In genomic region chr17:8153957-8154607, GRCh38 we compare ENCODE assay signal across 8 cellular contexts. TPM values are rescaled to one million over a fixed set of nuclear protein-coding genes. Genes with fewer than 3 reads are reported as not detected.
A peak's percentile ranks its signal among the peaks of the same experiment; 100 is the strongest.
DNase-seq lines count a peak whose midpoint lies in the region; ATAC-seq and TF ChIP-seq lines count a peak whose summit lies in the region.

No MANE protein-coding gene starts in this region.

- POLR2A ChIA-PET in activated CD8-positive, alpha-beta T cell treated with anti-CD3 and anti-CD28 coated beads for 36 hours (lab: Charles Lee): interaction anchor here (0.8 to 22.8 kb wide), 11 partner anchors 8 to 94 kb away, joined by 3 to 476 read pairs (median 8); partner anchors contain the start of genes CTC1, HES7 and VAMP2

- H3K4me1 ChIP-seq in duodenal mucosa (ENCODE audit: control insufficient read depth in 1 of 2, insufficient read depth in 2 of 2, low read length in 2 of 2) (peaks cover 44 to 56% of the 10 kb centered on the region in 2 donors), liver (ENCODE audit: control insufficient read depth in 4 of 4, insufficient read depth in 4 of 4, low read length in 3 of 4) (peaks cover 15 to 58% (median 34%) of the 10 kb centered on the region in 4 donors)

- no peak overlapping the region for H3K27ac Mint-ChIP-seq in activated CD8-positive, alpha-beta T cell treated with anti-CD3 and anti-CD28 coated beads for 36 hours

- WGBS in liver: 2% methylated on average over 22 of the region's 22 CpGs

- DNase-seq in NCI-H1417 (lab: John Stamatoyannopoulos, UW) (peak in 2 of 3 experiments; percentile 30), NCI-H1417 treated with DMSO at 0.1 percent for 48 hours (lab: John Stamatoyannopoulos, UW) (no peak), NCI-H524 treated with DMSO at 0.1 percent for 48 hours (lab: John Stamatoyannopoulos, UW) (peak; percentile 42)
- DNase-seq in activated CD8-positive, alpha-beta T cell treated with anti-CD3 and anti-CD28 coated beads for 36 hours: peak; percentile 92
- peak; percentile 89 for DNase-seq in stimulated activated CD4-positive, alpha-beta T cell treated with anti-CD3 and anti-CD28 coated beads, Interleukin-1b, Interleukin-23, amount 100 ng/mL, for 48 hours

- H3K27ac ChIP-seq in duodenal mucosa (ENCODE audit: low read depth, low read length) (peak overlapping the region; percentile 98), liver (ENCODE audit: low read depth in 1 of 2, low read length in 2 of 2) (peak overlapping the region; percentile 97 to 99)

- no peaks in the 10 kb centered on the region for H3K9me3 Mint-ChIP-seq in activated CD8-positive, alpha-beta T cell treated with anti-CD3 and anti-CD28 coated beads for 36 hours

- peaks cover 45% of the 10 kb centered on the region for H3K4me1 Mint-ChIP-seq in activated CD8-positive, alpha-beta T cell treated with anti-CD3 and anti-CD28 coated beads for 36 hours (ENCODE audit: low read depth)

- CTCF ChIA-PET in activated CD8-positive, alpha-beta T cell treated with anti-CD3 and anti-CD28 coated beads for 36 hours (lab: Charles Lee): interaction anchor here (1.0 to 5.2 kb wide), 3 partner anchors 15 to 44 kb away, joined by 3 to 27 read pairs (median 14); partner anchors contain the start of gene ALOXE3

- H3K9me3 ChIP-seq in duodenal mucosa (ENCODE audit: control insufficient read depth in 1 of 2, low read length in 2 of 2) (no peaks in the 10 kb centered on the region), liver (ENCODE audit: control insufficient read depth in 4 of 4, low read length in 3 of 4) (no peaks in the 10 kb centered on the region)

- peak; percentile 7 for ATAC-seq in activated CD8-positive, alpha-beta T cell treated with anti-CD3 and anti-CD28 coated beads for 36 hours
- no peak for ATAC-seq in HG03439 (IDR thresholded peaks at IDR 0.05; ENCODE audit: unreplicated experiment)

- no peak for TF ChIP-seq CTCF in activated CD8-positive, alpha-beta T cell treated with anti-CD3 and anti-CD28 coated beads for 36 hours (IDR thresholded peaks at IDR 0.05)
- no peak for TF ChIP-seq CTCF in liver (IDR thresholded peaks at IDR 0.05; ENCODE audit: low read depth, low read length, missing input control)

- peak overlapping the region; percentile 100 for H3K9ac ChIP-seq in duodenal mucosa (ENCODE audit: low read depth in 1 of 2, low read length in 2 of 2)
- H3K9ac ChIP-seq in liver (ENCODE audit: low read depth in 1 of 2, low read length in 2 of 2): peak overlapping the region; percentile 88 to 100

- intact Hi-C loops in activated CD8-positive, alpha-beta T cell treated with anti-CD3 and anti-CD28 coated beads for 36 hours (cut with micrococcal nuclease): loop anchor here (2.0 kb wide), 1 partner anchor 29 kb away; the partner anchor contains the start of gene HES7

- H3K4me3 ChIP-seq in duodenal mucosa (ENCODE audit: low read depth in 1 of 2, low read length in 2 of 2): peak overlapping the region; percentile 81 to 96
- H3K4me3 ChIP-seq in liver (ENCODE audit: low read depth in 1 of 3, low read length in 3 of 3): peak overlapping the region; percentile 69 to 99 (median 89)

- H3K36me3 Mint-ChIP-seq in activated CD8-positive, alpha-beta T cell treated with anti-CD3 and anti-CD28 coated beads for 36 hours (ENCODE audit: low read depth): peaks cover 28% of the 10 kb centered on the region

- peak in 1 of 2 donors; percentile 49 for TF ChIP-seq RAD21 in liver (IDR thresholded peaks at IDR 0.05)

- H3K27me3 Mint-ChIP-seq in activated CD8-positive, alpha-beta T cell treated with anti-CD3 and anti-CD28 coated beads for 36 hours: no peaks in the 10 kb centered on the region

- H3K4me3 Mint-ChIP-seq in activated CD8-positive, alpha-beta T cell treated with anti-CD3 and anti-CD28 coated beads for 36 hours: no peak overlapping the region

- no peaks in the 10 kb centered on the region for H3K27me3 ChIP-seq in duodenal mucosa (ENCODE audit: control insufficient read depth in 1 of 2, insufficient read depth in 2 of 2, low read length in 2 of 2)
- H3K27me3 ChIP-seq in liver (ENCODE audit: control insufficient read depth in 4 of 4, insufficient read depth in 4 of 4, low read length in 3 of 4): no peaks in the 10 kb centered on the region

- H3K36me3 ChIP-seq in duodenal mucosa (ENCODE audit: control insufficient read depth in 1 of 2, insufficient read depth in 2 of 2, low read length in 2 of 2) (peaks cover 14 to 15% of the 10 kb centered on the region in 2 donors), liver (ENCODE audit: control insufficient read depth in 4 of 4, insufficient read depth in 3 of 4, low read depth in 1 of 4, low read length in 3 of 4) (peaks cover 9 to 17% (median 12%) of the 10 kb centered on the region in 4 donors)

TF ChIP-seq in liver, 16 proteins besides CTCF, POLR2A, EP300 and RAD21 (continues in another document):
- TF ChIP-seq YY1 (IDR thresholded peaks at IDR 0.05) (peak; percentile 83), JUND (IDR thresholded peaks at IDR 0.05) (peak in 1 of 2 donors; percentile 87), TAF1 (conservative IDR thresholded peaks at IDR 0.05) (no peak), REST (IDR thresholded peaks at IDR 0.05) (peak; percentile 81), HNF4G (IDR thresholded peaks at IDR 0.05) (no peak), FOXA2 (IDR thresholded peaks at IDR 0.05) (peak; percentile 49), NR2F2 (IDR thresholded peaks at IDR 0.05) (peak; percentile 61), SP1 (IDR thresholded peaks at IDR 0.05) (peak; percentile 100), RXRA (IDR thresholded peaks at IDR 0.05) (peak; percentile 89 to 93), ZBTB33 (IDR thresholded peaks at IDR 0.05) (peak; percentile 89), ATF3 (IDR thresholded peaks at IDR 0.05) (peak; percentile 66), MAX (IDR thresholded peaks at IDR 0.05) (peak; percentile 94), FOXA1 (IDR thresholded peaks at IDR 0.05) (no peak), HNF4A (conservative IDR thresholded peaks at IDR 0.05) (peak; percentile 51 to 60), GABPA (IDR thresholded peaks at IDR 0.05 in 1 of 2, conservative IDR thresholded peaks at IDR 0.05 in 1 of 2) (peak in 1 of 2 donors; percentile 56)

RNA-seq across cellular contexts. Expression of gene PER1, which starts 1.9 kb away (rescaled TPM):
- total RNA-seq in activated CD8-positive, alpha-beta T cell treated with anti-CD3 and anti-CD28 coated beads for 36 hours: 100 to 1,000 TPM; 123 to 129 TPM
- 10 to 100 TPM; 10.1 to 71.6 TPM for total RNA-seq in liver
- 10 to 100 TPM; 24.9 to 34.6 TPM for polyA plus RNA-seq in liver

RNA-seq across cellular contexts. Expression of gene VAMP2, which starts 8.7 kb away (rescaled TPM):
- total RNA-seq in activated CD8-positive, alpha-beta T cell treated with anti-CD3 and anti-CD28 coated beads for 36 hours: 10 to 100 TPM; 30.0 to 33.7 TPM
- total RNA-seq in liver: 1 to 10 TPM; 4.2 to 9.0 TPM
- polyA plus RNA-seq in liver: 10 to 100 TPM; 11.4 to 25.9 TPM

RNA-seq across cellular contexts. Expression of gene TMEM107, which starts 22.1 kb away (rescaled TPM):
- total RNA-seq in activated CD8-positive, alpha-beta T cell treated with anti-CD3 and anti-CD28 coated beads for 36 hours: 10 to 100 TPM; 33.4 to 35.9 TPM
- 1 to 10 TPM; 4.5 to 8.4 TPM for total RNA-seq in liver
- polyA plus RNA-seq in liver: 1 to 10 TPM; 3.0 to 3.9 TPM

RNA-seq across cellular contexts. Expression of gene HES7, which starts 30.2 kb away (rescaled TPM):
- total RNA-seq in activated CD8-positive, alpha-beta T cell treated with anti-CD3 and anti-CD28 coated beads for 36 hours: 1 to 10 TPM; 4.0 to 4.9 TPM
- total RNA-seq in liver: not detected
- polyA plus RNA-seq in liver: not detected

RNA-seq across cellular contexts. Expression of gene ALOXE3, which starts 35.8 kb away (rescaled TPM):
- under 1 TPM in 1 of 2 experiments, not detected in 1; 0.09 TPM for total RNA-seq in activated CD8-positive, alpha-beta T cell treated with anti-CD3 and anti-CD28 coated beads for 36 hours
- total RNA-seq in liver: not detected
- polyA plus RNA-seq in liver: not detected
